Comparison of ENCODE assay signal across 1 cellular context in the genomic region with DNA sequence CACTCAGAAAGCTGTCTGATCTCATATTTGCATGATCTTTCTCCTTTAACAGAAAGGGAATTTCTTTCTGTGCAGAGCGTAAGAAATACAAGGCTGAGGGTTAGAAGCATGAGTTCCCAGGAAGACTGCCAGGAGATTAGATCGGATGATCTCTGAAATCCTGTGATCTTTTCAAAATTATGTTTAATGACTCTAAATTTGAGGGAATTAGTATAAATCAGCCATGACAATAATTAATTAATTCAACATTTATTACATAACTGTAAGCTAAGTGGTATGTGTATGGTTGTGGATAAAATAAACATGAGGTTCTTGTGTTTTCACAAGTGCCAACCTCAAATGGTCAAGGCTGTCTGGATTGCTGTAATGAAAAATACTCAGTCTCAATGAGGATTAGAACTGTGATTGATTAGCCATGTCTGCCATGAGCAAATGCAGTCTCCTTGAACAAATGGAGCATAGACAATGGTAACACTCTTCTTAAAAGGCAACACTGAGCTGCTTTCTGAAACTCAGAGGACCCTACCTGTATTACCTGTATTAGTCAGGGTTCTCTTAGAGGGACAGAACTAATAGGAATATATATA.
TF ChIP-seq lines count a peak whose summit lies in the region.

No MANE protein-coding gene starts in this region.

TF ChIP-seq in K562, 482 proteins besides CTCF, POLR2A, EP300 and RAD21 (continued from another document):
- 0 out of 2 replicates have a peak, but pooled peaks have one; percentile 11 for TF ChIP-seq MGA (IDR thresholded peaks at IDR 0.05)
- TF ChIP-seq ZNF655 (CRISPR knock-in tag; IDR thresholded peaks at IDR 0.05), result no peak
- TF ChIP-seq HDAC3 (IDR thresholded peaks at IDR 0.05; ENCODE audit: borderline replicate concordance, partially characterized antibody), result peak; percentile 44
